ENCODE assay signal across 8 cellular contexts in genomic region chr5:119435436-119436132, GRCh38. TPM values are rescaled to one million over a fixed set of nuclear protein-coding genes. Genes with fewer than 3 reads are reported as not detected.
DNase-seq lines count a peak whose midpoint lies in the region; ATAC-seq and TF ChIP-seq lines count a peak whose summit lies in the region.

No MANE protein-coding gene starts in this region.

- no peak overlapping the region for H3K27ac ChIP-seq in lower lobe of right lung

- H3K36me3 ChIP-seq in lower lobe of right lung: no peaks in the 10 kb centered on the region

- ATAC-seq in GM21526 (IDR thresholded peaks at IDR 0.05; ENCODE audit: low FRiP score, unreplicated experiment): peak; percentile 99
- peak; percentile 86 to 92 for ATAC-seq in lower lobe of right lung

- DNase-seq in Daoy (ENCODE audit: low read depth) (peak; percentile 54), HuH-7 (ENCODE audit: low spot score) (peak; percentile 32), cardiac fibroblast (ENCODE audit: low read depth in 2 of 2) (peak; percentile 67 to 71), lower lobe of right lung (peak; percentile 91), DMS114 treated with DMSO at 0.1 percent for 48 hours (lab: John Stamatoyannopoulos, UW; ENCODE audit: unreplicated experiment) (no peak)
- peak; percentile 37 for DNase-seq in activated CD4-positive, CD25-positive, alpha-beta regulatory T cell treated with anti-CD3 and anti-CD28 coated beads, Interleukin-2, amount 50 U/mL, for 16 hours (ENCODE audit: low read depth, low spot score)
- peak; percentile 51 to 58 for DNase-seq in stimulated activated CD8-positive, alpha-beta memory T cell treated with anti-CD3 and anti-CD28 coated beads, Interleukin-4, amount 100 ng/mL, for 4 hours (ENCODE audit: low read depth in 2 of 2, low spot score in 1 of 2)

- H3K4me1 ChIP-seq in lower lobe of right lung: peaks cover 25% of the 10 kb centered on the region

- H3K4me3 ChIP-seq in cardiac fibroblast (replicated peaks in 1 of 2; ENCODE audit: low read depth in 2 of 2, low read length in 2 of 2): no peak overlapping the region
- H3K4me3 ChIP-seq in lower lobe of right lung: no peak overlapping the region

- TF ChIP-seq CTCF in cardiac fibroblast (IDR thresholded peaks at IDR 0.05; ENCODE audit: low read depth, low read length): peak; percentile 73
- peak; percentile 52 for TF ChIP-seq CTCF in lower lobe of right lung (IDR thresholded peaks at IDR 0.05)

- H3K9me3 ChIP-seq in lower lobe of right lung: no peaks in the 10 kb centered on the region

- intact Hi-C loops in lower lobe of right lung (cut with DNase I): no loop called here

- H3K27me3 ChIP-seq in lower lobe of right lung (ENCODE audit: low read depth): no peaks in the 10 kb centered on the region

RNA-seq across cellular contexts. Expression of gene HSD17B4, which starts 16.7 kb away (rescaled TPM):
- 186 and 193 TPM in 2 replicates for total RNA-seq in Daoy (2014; rRNA removed; shearing (Covaris generic))
- 364 TPM for total RNA-seq in lower lobe of right lung
